18 cellular contexts compared by ENCODE assay signal in genomic region chr5:159518361-159518760, GRCh38.
DNase-seq lines count a peak whose midpoint lies in the region; ATAC-seq and TF ChIP-seq lines count a peak whose summit lies in the region.
"Had no signal": no experiment of that assay in that cellular context is flagged by ENCODE, and none has a peak within 500 bp of the region (broad histone marks: within the 10 kb centered on the region; RNA-seq: fewer than 3 reads in every experiment).

No MANE protein-coding gene starts in this region.

- CTCF ChIA-PET in Panc1 (lab: Charles Lee), result no interaction called here

- H3K4me1 ChIP-seq in Panc1 (ENCODE audit: control insufficient read depth, insufficient read depth, low read length) (no peaks in the 10 kb centered on the region), osteoblast (ENCODE audit: insufficient read depth, low read length) (peaks cover 11% of the 10 kb centered on the region)
- H3K4me1 ChIP-seq: foreskin keratinocyte, uterus had no signal

- no peak overlapping the region for H3K4me2 ChIP-seq in osteoblast (ENCODE audit: insufficient read depth, low read length)

- in situ Hi-C loops in Panc1 (cut with HindIII; ENCODE audit: low pct_unique_long_range_greater_than_20kb, low sequenced_read_pairs), result no loop called here

- no TSS peak for BruUV-seq in Panc1 (replicated peaks; lab: Mats Ljungman, UMichigan)

- ATAC-seq in Panc1 (peak; percentile 64), HG02981 (IDR thresholded peaks at IDR 0.05; ENCODE audit: unreplicated experiment) (no peak), left ventricle myocardium superior (no peak)
- ATAC-seq in activated CD4-positive, CD25-positive, alpha-beta regulatory T cell treated with anti-CD3 and anti-CD28 coated beads, Interleukin-2, amount 50 U/mL, for 24 hours, result no peak
- ATAC-seq: foreskin keratinocyte; stimulated activated memory B cell treated with anti-CD40 and anti-IgM and Interleukin-4, amounts not matched to agents 10 μg/mL and 1 μg/mL and 100 μg/mL, for 72 hours had no signal

- no peak for TF ChIP-seq CTCF in Panc1 (IDR thresholded peaks at IDR 0.05)
- no peak for TF ChIP-seq CTCF in osteoblast (IDR thresholded peaks at IDR 0.05; ENCODE audit: extremely low read depth, low read depth, low read length)

- intact Hi-C loops in Panc1 (cut with micrococcal nuclease; ENCODE audit: unreplicated experiment), result loop anchor here (5.0 kb wide), 2 partner anchors 399 to 469 kb away; partner anchors contain the start of gene ADRA1B
- intact Hi-C loops in left ventricle myocardium superior (cut with micrococcal nuclease), result loop anchor here (10.0 kb wide), 1 partner anchor 396 kb away; the partner anchor contains the start of gene ADRA1B

- H4K20me1 ChIP-seq in osteoblast (ENCODE audit: insufficient read depth, low read length), result no peaks in the 10 kb centered on the region

- H3K36me3 ChIP-seq in Panc1 (ENCODE audit: control insufficient read depth, insufficient read depth, low read length) (no peaks in the 10 kb centered on the region), osteoblast (ENCODE audit: insufficient read depth, low read length) (no peaks in the 10 kb centered on the region)
- H3K36me3 ChIP-seq: uterus had no signal

- DNase-seq in Ammon's horn (ENCODE audit: low spot score) (peak; percentile 12), Panc1 (ENCODE audit: low read depth, low spot score) (no peak), epithelial cell of prostate (ENCODE audit: low read depth, low spot score) (peak; percentile 20), osteoblast (ENCODE audit: insufficient read length, low spot score, missing footprints) (peak; percentile 80), left ventricle myocardium superior (no peak), cerebellum (ENCODE audit: low spot score) (no peak)
- DNase-seq: activated CD4-positive, CD25-positive, alpha-beta regulatory T cell treated with anti-CD3 and anti-CD28 coated beads, Interleukin-2, amount 50 U/mL, for 72 hours; activated CD8-positive, alpha-beta memory T cell treated with anti-CD3 and anti-CD28 coated beads, Interleukin-2, amount 50 U/mL, for 4 hours; effector CD4-positive, alpha-beta T cell; NCI-H1105; NCI-H2227 treated with DMSO at 0.1 percent for 48 hours; NK-92 treated with Interleukin-12 subunit alpha and Interleukin-12 subunit beta, amount 100 ng/mL, for 24 hours; SHP77 treated with DMSO at 0.1 percent for 48 hours; uterus had no signal

- no peaks in the 10 kb centered on the region for H3K27me3 ChIP-seq in Panc1 (ENCODE audit: control insufficient read depth, insufficient read depth, low read length)
- no peaks in the 10 kb centered on the region for H3K27me3 ChIP-seq in osteoblast (ENCODE audit: insufficient read depth, low read length)
- H3K27me3 ChIP-seq: uterus had no signal

- H3K9me3 ChIP-seq in Panc1 (ENCODE audit: control insufficient read depth, insufficient read depth, low read depth, low read length) (no peaks in the 10 kb centered on the region), osteoblast (ENCODE audit: low read depth, low read length) (no peaks in the 10 kb centered on the region)
- H3K9me3 ChIP-seq: uterus had no signal

- no peaks in the 10 kb centered on the region for H3K79me2 ChIP-seq in osteoblast (ENCODE audit: insufficient read depth, low read length)

- H3K4me3 ChIP-seq in Panc1 (ENCODE audit: low read depth in 2 of 2, low read length in 2 of 2), result no peak overlapping the region
- H3K4me3 ChIP-seq in osteoblast (ENCODE audit: insufficient read depth, low read length), result no peak overlapping the region
- H3K4me3 ChIP-seq: uterus had no signal

- H2AFZ ChIP-seq in osteoblast (ENCODE audit: low read length), result no peak overlapping the region

- POLR2A ChIA-PET in Panc1 (lab: Charles Lee), result interaction anchor here (0.5 kb wide), 1 partner anchor 208 kb away, joined by 3 read pairs; no protein-coding TSS in a partner anchor

- H3K27ac ChIP-seq in Panc1 (ENCODE audit: low read length), result no peak overlapping the region
- no peak overlapping the region for H3K27ac ChIP-seq in epithelial cell of prostate
- no peak overlapping the region for H3K27ac ChIP-seq in osteoblast (ENCODE audit: low read depth, low read length)
- H3K27ac ChIP-seq: foreskin keratinocyte, uterus had no signal

Comparison
In these comparisons a context has a peak if more than half of its experiments do, and no peak if none do; other contexts are left out.
1. DNase-seq: peak in Ammon's horn (single experiment), epithelial cell of prostate (single experiment) and osteoblast (single experiment); none in Panc1 (single experiment), left ventricle myocardium superior (single experiment) and cerebellum (single experiment).